ENCODE assay signal across 15 cellular contexts in the genomic region with DNA sequence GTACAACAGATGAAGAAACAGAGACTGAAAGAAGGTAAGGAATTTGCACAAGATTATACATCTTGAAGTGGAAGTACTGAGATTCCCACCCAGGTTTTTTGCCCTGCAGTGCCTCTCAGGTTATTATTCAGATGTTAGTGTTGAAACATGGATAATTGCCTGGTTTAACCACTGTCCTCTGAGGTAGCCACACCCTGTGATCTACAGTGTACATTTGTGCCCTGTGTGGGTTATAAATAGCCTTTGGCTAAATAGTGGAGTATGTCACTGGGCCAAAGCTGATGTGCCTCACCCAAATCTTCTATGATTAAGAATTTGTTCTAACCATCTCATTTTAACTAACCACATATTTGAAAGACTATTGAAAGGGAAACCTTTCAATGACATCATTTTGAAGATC. TPM values are rescaled to one million over a fixed set of nuclear protein-coding genes. Genes with fewer than 3 reads are reported as not detected.
A peak's percentile ranks its signal among the peaks of the same experiment; 100 is the strongest.
DNase-seq lines count a peak whose midpoint lies in the region; FAIRE-seq and TF ChIP-seq lines count a peak whose summit lies in the region.
"Had no signal": no experiment of that assay in that cellular context is flagged by ENCODE, and none has a peak within 500 bp of the region (broad histone marks: within the 10 kb centered on the region; RNA-seq: fewer than 3 reads in every experiment).

No MANE protein-coding gene starts in this region.

- H3K4me3 ChIP-seq in LNCaP clone FGC (ENCODE audit: low read depth, low read length) (no peak overlapping the region), prostate gland (no peak overlapping the region), mesendoderm (ENCODE audit: low read length) (no peak overlapping the region)
- H3K4me3 ChIP-seq: SK-N-MC had no signal

- H3K27me3 Mint-ChIP-seq in chondrocyte (ENCODE audit: low read depth), result no peaks in the 10 kb centered on the region

- H3K9ac ChIP-seq in mesendoderm (ENCODE audit: low read length), result no peak overlapping the region

- H3K56ac ChIP-seq in mesendoderm (ENCODE audit: low read length), result no peak overlapping the region

- H3K9me3 Mint-ChIP-seq in chondrocyte (ENCODE audit: low read depth), result peaks cover 2% of the 10 kb centered on the region

- H2BK120ac ChIP-seq in mesendoderm (ENCODE audit: low read depth, low read length), result no peak overlapping the region

- no peaks in the 10 kb centered on the region for H3K9me3 ChIP-seq in prostate gland

- peak; percentile 73 for DNase-seq in EL
- DNase-seq in LNCaP clone FGC (ENCODE audit: low read depth), result peak; percentile 0
- no peak for DNase-seq in chondrocyte (ENCODE audit: low spot score)
- peak; percentile 15 for DNase-seq in prostate gland (ENCODE audit: low spot score)
- no peak for DNase-seq in activated CD4-positive, alpha-beta T cell treated with anti-CD3 and anti-CD28 coated beads for 4 hours
- no peak for DNase-seq in mesendoderm
- DNase-seq in GM12892 (ENCODE audit: insufficient read length), result no peak
- DNase-seq: activated naive CD8-positive, alpha-beta T cell treated with anti-CD3 and anti-CD28 coated beads for 36 hours; CD4-positive, CD25-positive, alpha-beta regulatory T cell; NCI-H1694 treated with DMSO at 0.1 percent for 48 hours; NCI-H774; retina had no signal

- peak overlapping the region; percentile 66 for H3K27ac Mint-ChIP-seq in chondrocyte (ENCODE audit: unreplicated experiment)
- H3K27ac Mint-ChIP-seq: activated naive CD8-positive, alpha-beta T cell treated with anti-CD3 and anti-CD28 coated beads for 36 hours; CD4-positive, CD25-positive, alpha-beta regulatory T cell had no signal

- no peaks in the 10 kb centered on the region for H3K36me3 Mint-ChIP-seq in chondrocyte (ENCODE audit: low read depth)
- H3K36me3 Mint-ChIP-seq: activated naive CD8-positive, alpha-beta T cell treated with anti-CD3 and anti-CD28 coated beads for 36 hours; CD4-positive, CD25-positive, alpha-beta regulatory T cell had no signal

- no peak overlapping the region for H3K18ac ChIP-seq in mesendoderm (ENCODE audit: low read length)

- no peak overlapping the region for H4K5ac ChIP-seq in mesendoderm (ENCODE audit: low read length)

- H2AK5ac ChIP-seq in mesendoderm (ENCODE audit: low read length), result no peak overlapping the region

- no peak for FAIRE-seq in GM12892 (lab: Jason Lieb, UNC)
- FAIRE-seq: colon had no signal

- no peak overlapping the region for H2BK15ac ChIP-seq in mesendoderm (replicated peaks; ENCODE audit: low read depth)

- no peak overlapping the region for H2BK5ac ChIP-seq in mesendoderm (ENCODE audit: low read length)

- H3K4ac ChIP-seq in mesendoderm (ENCODE audit: low read depth, low read length), result no peak overlapping the region

- no peak overlapping the region for H3K27ac ChIP-seq in prostate gland
- H3K27ac ChIP-seq in mesendoderm (ENCODE audit: low read depth, low read length), result no peak overlapping the region
- H3K27ac ChIP-seq: SK-N-MC, VCaP had no signal

- no peaks in the 10 kb centered on the region for H3K79me2 ChIP-seq in mesendoderm (ENCODE audit: control insufficient read depth, insufficient read depth, low read length)

- intact Hi-C loops in prostate gland (cut with DNase I), result loop anchor here (10.0 kb wide), 2 partner anchors 50 to 80 kb away; partner anchors contain the start of gene SPATA4

- no peaks in the 10 kb centered on the region for H3K27me3 ChIP-seq in prostate gland (replicated peaks; ENCODE audit: insufficient read depth)
- no peaks in the 10 kb centered on the region for H3K27me3 ChIP-seq in mesendoderm (ENCODE audit: insufficient read depth, low read length, poor library complexity)

- no peak overlapping the region for H3K4me3 Mint-ChIP-seq in chondrocyte (ENCODE audit: unreplicated experiment)
- H3K4me3 Mint-ChIP-seq: activated naive CD8-positive, alpha-beta T cell treated with anti-CD3 and anti-CD28 coated beads for 36 hours; CD4-positive, CD25-positive, alpha-beta regulatory T cell had no signal

- no peak overlapping the region for H4K8ac ChIP-seq in mesendoderm (ENCODE audit: low read depth, low read length)

- H3K36me3 ChIP-seq in prostate gland (no peaks in the 10 kb centered on the region), mesendoderm (ENCODE audit: control insufficient read depth, insufficient read depth, low read length) (no peaks in the 10 kb centered on the region)

- H3K4me1 ChIP-seq in prostate gland (replicated peaks), result no peaks in the 10 kb centered on the region
- H3K4me1 ChIP-seq in mesendoderm (ENCODE audit: control insufficient read depth, low read depth, low read length), result no peaks in the 10 kb centered on the region

- no peaks in the 10 kb centered on the region for H3K79me1 ChIP-seq in mesendoderm (ENCODE audit: low read length)

- no peak for TF ChIP-seq POLR2A in prostate gland (IDR thresholded peaks at IDR 0.05)
- no peak for TF ChIP-seq POLR2A in GM12892 (IDR thresholded peaks at IDR 0.05; ENCODE audit: low read depth, low read length)

- peaks cover 66% of the 10 kb centered on the region for H3K4me1 Mint-ChIP-seq in chondrocyte (ENCODE audit: low read depth)
- H3K4me1 Mint-ChIP-seq: activated naive CD8-positive, alpha-beta T cell treated with anti-CD3 and anti-CD28 coated beads for 36 hours; CD4-positive, CD25-positive, alpha-beta regulatory T cell had no signal

- H3K23ac ChIP-seq in mesendoderm (ENCODE audit: low read length), result no peak overlapping the region

- no peak overlapping the region for H3K4me2 ChIP-seq in mesendoderm (ENCODE audit: low read length)

- TF ChIP-seq CTCF in LNCaP clone FGC (IDR thresholded peaks at IDR 0.05; ENCODE audit: control insufficient read depth, extremely low read depth, insufficient read depth) (no peak), chondrocyte (IDR thresholded peaks at IDR 0.05) (no peak), prostate gland (IDR thresholded peaks at IDR 0.05) (no peak)

RNA-seq across cellular contexts. Expression of gene ASB5, which starts 5.4 kb away (rescaled TPM):
- 0.90 TPM in 1 of 3 replicates, not detected in the others for total RNA-seq in chondrocyte
- 1 to 10 TPM; 2.6 to 5.0 TPM for total RNA-seq in prostate gland
- 2.3 TPM for polyA plus RNA-seq in mesendoderm (2013, experiment 1 of 2)
- 2.3 TPM for polyA plus RNA-seq in mesendoderm (2013, experiment 2 of 2)
- not detected for polyA plus RNA-seq in GM12892 (2012; ENCODE audit: missing spikeins)
- total RNA-seq: activated naive CD8-positive, alpha-beta T cell treated with anti-CD3 and anti-CD28 coated beads for 36 hours; CD4-positive, CD25-positive, alpha-beta regulatory T cell had no signal
- polyA plus RNA-seq: CD4-positive, CD25-positive, alpha-beta regulatory T cell had no signal

RNA-seq across cellular contexts. Expression of gene SPCS3, which starts 45.3 kb away (rescaled TPM):
- 114 to 154 TPM (median 122 TPM) in 3 replicates for total RNA-seq in chondrocyte
- total RNA-seq in prostate gland, result 10 to 100 TPM; 41.7 to 68.4 TPM
- polyA plus RNA-seq in mesendoderm (2013, experiment 1 of 2), result 71.5 TPM
- polyA plus RNA-seq in mesendoderm (2013, experiment 2 of 2), result 69.3 TPM
- polyA plus RNA-seq in GM12892 (2012; ENCODE audit: missing spikeins), result 71.7 TPM

Comparison
In these comparisons a context has a peak if more than half of its experiments do, and no peak if none do; other contexts are left out.
1. DNase-seq: peak in EL (single experiment), LNCaP clone FGC (single experiment) and prostate gland (single experiment); none in chondrocyte (single experiment), activated CD4-positive, alpha-beta T cell treated with anti-CD3 and anti-CD28 coated beads for 4 hours (0 of 2), mesendoderm (single experiment) and GM12892 (single experiment).